In the genomic region with DNA sequence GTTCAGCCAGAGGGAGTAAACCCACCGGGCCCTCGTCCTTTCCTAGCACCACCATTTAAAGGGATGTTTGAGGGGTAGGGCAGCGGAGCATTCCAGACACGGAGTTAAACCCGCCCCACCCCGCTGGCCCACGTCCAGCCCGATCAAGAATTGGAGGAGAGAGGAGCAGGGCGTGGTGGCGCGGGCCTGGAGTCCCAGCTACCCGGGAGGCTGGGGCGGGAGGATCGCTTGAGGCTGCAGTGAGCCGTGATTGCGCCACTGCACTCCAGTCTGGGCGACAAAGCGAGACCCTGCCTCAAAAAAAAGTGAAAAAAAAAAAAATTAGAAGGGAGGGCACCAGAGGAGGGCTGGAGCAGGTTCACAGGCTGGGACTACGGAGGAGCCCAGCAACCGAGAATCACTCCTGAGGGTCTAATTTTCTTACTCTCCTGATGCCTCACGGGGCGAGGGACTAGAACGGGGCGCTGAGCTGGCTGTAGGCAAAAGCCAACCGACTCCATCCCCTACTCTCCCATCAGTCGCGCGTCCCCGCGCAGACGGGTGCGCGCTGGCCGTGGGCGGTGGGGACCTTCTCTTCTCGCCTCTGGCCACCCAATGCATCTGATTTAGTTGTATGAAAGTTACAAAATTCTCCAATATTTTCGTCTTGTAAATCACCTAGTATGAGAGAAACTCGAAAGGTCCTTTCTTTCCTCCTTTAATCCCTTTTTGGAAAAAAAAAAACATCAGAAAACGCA, we compare ENCODE assay signal across 8 cellular contexts. TPM values are rescaled to one million over a fixed set of nuclear protein-coding genes. Genes with fewer than 3 reads are reported as not detected.
DNase-seq lines count a peak whose midpoint lies in the region; ATAC-seq and TF ChIP-seq lines count a peak whose summit lies in the region.

No MANE protein-coding gene starts in this region.

- H3K4me1 Mint-ChIP-seq in T-helper 1 cell treated with Interleukin-12 subunit alpha and Interleukin-12 subunit beta and Interleukin-4 antibody, amounts not matched to agents 30 μg/mL and 1 μg/mL, for 36 hours (ENCODE audit: low read depth), result peaks cover 48% of the 10 kb centered on the region
- H3K4me1 Mint-ChIP-seq in brain, result peaks cover 56% of the 10 kb centered on the region

- H3K4me3 ChIP-seq in skeletal muscle tissue (ENCODE audit: low read length in 3 of 3), result peak overlapping the region; percentile 78 to 83 (median 79)

- peak overlapping the region; percentile 98 for H3K27ac Mint-ChIP-seq in T-helper 1 cell treated with Interleukin-12 subunit alpha and Interleukin-12 subunit beta and Interleukin-4 antibody, amounts not matched to agents 30 μg/mL and 1 μg/mL, for 36 hours
- peak overlapping the region; percentile 92 to 99 (median 97) for H3K27ac Mint-ChIP-seq in brain

- no peaks in the 10 kb centered on the region for H3K9me3 Mint-ChIP-seq in T-helper 1 cell treated with Interleukin-12 subunit alpha and Interleukin-12 subunit beta and Interleukin-4 antibody, amounts not matched to agents 30 μg/mL and 1 μg/mL, for 36 hours
- peaks cover 0 to 21% (median 0%) of the 10 kb centered on the region in 5 experiments for H3K9me3 Mint-ChIP-seq in brain

- no peaks in the 10 kb centered on the region for H3K27me3 Mint-ChIP-seq in T-helper 1 cell treated with Interleukin-12 subunit alpha and Interleukin-12 subunit beta and Interleukin-4 antibody, amounts not matched to agents 30 μg/mL and 1 μg/mL, for 36 hours (ENCODE audit: low read depth)
- H3K27me3 Mint-ChIP-seq in brain, result peaks cover 16% of the 10 kb centered on the region

- H3K27ac ChIP-seq in skeletal muscle tissue (ENCODE audit: low read depth, low read length), result peak overlapping the region; percentile 100

- H3K9ac ChIP-seq in skeletal muscle tissue (ENCODE audit: low read depth in 1 of 3, low read length in 3 of 3), result peak overlapping the region; percentile 85 to 90 (median 86)

- ATAC-seq in GM21367 (IDR thresholded peaks at IDR 0.05; ENCODE audit: unreplicated experiment), result no peak

- peaks cover 18% of the 10 kb centered on the region for H3K36me3 Mint-ChIP-seq in T-helper 1 cell treated with Interleukin-12 subunit alpha and Interleukin-12 subunit beta and Interleukin-4 antibody, amounts not matched to agents 30 μg/mL and 1 μg/mL, for 36 hours (ENCODE audit: low read depth)
- no peaks in the 10 kb centered on the region for H3K36me3 Mint-ChIP-seq in brain

- H3K9me3 ChIP-seq in skeletal muscle tissue (ENCODE audit: control insufficient read depth in 3 of 3, low read length in 3 of 3), result no peaks in the 10 kb centered on the region

- TF ChIP-seq CTCF in brain (conservative IDR thresholded peaks at IDR 0.05), result no peak

- H3K4me1 ChIP-seq in skeletal muscle tissue (ENCODE audit: control insufficient read depth in 3 of 3, insufficient read depth in 3 of 3, low read length in 3 of 3), result peaks cover 36 to 49% (median 42%) of the 10 kb centered on the region in 3 donors

- no peaks in the 10 kb centered on the region for H3K27me3 ChIP-seq in skeletal muscle tissue (ENCODE audit: control insufficient read depth in 3 of 3, insufficient read depth in 3 of 3, low read length in 3 of 3)

- H3K4me3 Mint-ChIP-seq in T-helper 1 cell treated with Interleukin-12 subunit alpha and Interleukin-12 subunit beta and Interleukin-4 antibody, amounts not matched to agents 30 μg/mL and 1 μg/mL, for 36 hours, result peak overlapping the region; percentile 97
- peak overlapping the region; percentile 82 to 94 (median 83) for H3K4me3 Mint-ChIP-seq in brain

- H3K36me3 ChIP-seq in skeletal muscle tissue (ENCODE audit: control insufficient read depth in 3 of 3, insufficient read depth in 3 of 3, low read length in 3 of 3), result no peaks in the 10 kb centered on the region

- peak; percentile 31 for DNase-seq in NCI-H1694 treated with DMSO at 0.1 percent for 48 hours (lab: John Stamatoyannopoulos, UW)
- no peak for DNase-seq in NCI-H1694 (lab: John Stamatoyannopoulos, UW)
- peak; percentile 54 for DNase-seq in HuH-7 (ENCODE audit: low spot score)
- DNase-seq in iris pigment epithelial cell (ENCODE audit: low read depth), result peak; percentile 34

RNA-seq across cellular contexts. Expression of gene HSPA1B, which starts 6.1 kb away (rescaled TPM):
- 248 TPM for polyA plus RNA-seq in brain (ENCODE audit: insufficient read depth, low read depth, low replicate concordance)
- total RNA-seq in skeletal muscle tissue, result 117 TPM

RNA-seq across cellular contexts. Expression of gene HSPA1A, which starts 6.1 kb away (rescaled TPM):
- polyA plus RNA-seq in brain (ENCODE audit: insufficient read depth, low read depth, low replicate concordance), result 286 TPM
- 133 TPM for total RNA-seq in skeletal muscle tissue

RNA-seq across cellular contexts. Expression of gene HSPA1L, which starts 6.4 kb away (rescaled TPM):
- 7.6 TPM for polyA plus RNA-seq in brain (ENCODE audit: insufficient read depth, low read depth, low replicate concordance)
- total RNA-seq in skeletal muscle tissue, result 5.2 TPM

RNA-seq across cellular contexts. Expression of gene LSM2, which starts 14.7 kb away (rescaled TPM):
- 166 TPM for polyA plus RNA-seq in brain (ENCODE audit: insufficient read depth, low read depth, low replicate concordance)
- total RNA-seq in skeletal muscle tissue, result 45.9 TPM

RNA-seq across cellular contexts. Expression of gene VARS1, which starts 25.9 kb away (rescaled TPM):
- polyA plus RNA-seq in brain (ENCODE audit: insufficient read depth, low read depth, low replicate concordance), result 82.5 TPM
- 42.3 TPM for total RNA-seq in skeletal muscle tissue
